8 cellular contexts compared by ENCODE assay signal in the genomic region with DNA sequence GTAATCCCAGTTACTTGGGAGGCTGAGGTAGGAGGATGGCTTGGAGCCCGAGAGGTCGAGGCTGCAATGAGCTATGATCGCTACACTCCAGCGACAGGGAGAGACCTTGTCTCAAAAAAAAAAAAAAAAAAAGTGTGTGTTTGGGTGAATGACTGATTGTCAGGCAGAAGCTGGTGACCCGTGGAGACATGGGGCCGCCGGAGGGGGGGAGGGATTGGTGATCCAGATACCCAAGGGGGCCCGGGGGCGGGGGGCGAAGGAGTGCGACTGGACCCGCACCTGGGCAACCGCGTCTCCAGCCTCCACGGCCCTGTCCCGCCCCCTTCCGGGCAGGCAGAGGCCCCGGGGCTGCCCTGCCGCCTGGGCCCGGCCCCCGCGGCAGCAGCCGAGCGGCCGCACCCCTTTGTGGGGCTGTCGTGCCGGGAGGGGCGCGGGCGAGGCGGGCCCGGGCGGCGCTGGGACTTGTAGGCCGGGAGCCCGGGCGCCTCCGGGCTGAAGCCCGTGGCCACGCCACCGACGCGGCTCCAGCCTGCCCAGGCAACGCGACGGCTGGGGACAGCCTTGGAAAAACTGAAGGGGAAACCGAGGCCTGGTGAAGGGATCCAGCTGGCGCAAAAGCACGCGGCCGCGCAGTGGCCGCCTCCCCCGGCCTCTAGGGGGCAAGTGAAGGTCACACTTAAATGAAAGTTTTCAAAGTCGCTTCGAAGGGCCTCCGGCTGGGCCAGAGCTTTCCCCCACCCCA. TPM values are rescaled to one million over a fixed set of nuclear protein-coding genes. Genes with fewer than 3 reads are reported as not detected.
DNase-seq lines count a peak whose midpoint lies in the region; ATAC-seq and TF ChIP-seq lines count a peak whose summit lies in the region.

No MANE protein-coding gene starts in this region.

- H3K27ac Mint-ChIP-seq in activated CD4-positive, alpha-beta memory T cell treated with anti-CD3 and anti-CD28 coated beads for 36 hours: peak overlapping the region; percentile 97
- peak overlapping the region; percentile 30 for H3K27ac Mint-ChIP-seq in endothelial cell (ENCODE audit: unreplicated experiment)
- peak overlapping the region; percentile 99 for H3K27ac Mint-ChIP-seq in stimulated activated naive CD8-positive, alpha-beta T cell treated with anti-CD3 and anti-CD28 coated beads, Interleukin-15, Interleukin-2, amounts not matched to agents 100 ng/mL and 50 ng/mL, for 24 hours

- intact Hi-C loops in activated CD4-positive, alpha-beta memory T cell treated with anti-CD3 and anti-CD28 coated beads for 36 hours (cut with micrococcal nuclease): loop anchor here (5.0 to 10.0 kb wide), 2 partner anchors 206 to 843 kb away; no protein-coding TSS in a partner anchor

- H2BK5ac ChIP-seq in mesendoderm (ENCODE audit: low read length): no peak overlapping the region

- peaks cover 23% of the 10 kb centered on the region for H3K4me1 Mint-ChIP-seq in activated CD4-positive, alpha-beta memory T cell treated with anti-CD3 and anti-CD28 coated beads for 36 hours (ENCODE audit: low read depth)
- H3K4me1 Mint-ChIP-seq in endothelial cell (ENCODE audit: unreplicated experiment): peaks cover 22% of the 10 kb centered on the region
- peaks cover 37% of the 10 kb centered on the region for H3K4me1 Mint-ChIP-seq in stimulated activated naive CD8-positive, alpha-beta T cell treated with anti-CD3 and anti-CD28 coated beads, Interleukin-15, Interleukin-2, amounts not matched to agents 100 ng/mL and 50 ng/mL, for 24 hours (ENCODE audit: low read depth)

- H2BK15ac ChIP-seq in mesendoderm (replicated peaks; ENCODE audit: low read depth): no peak overlapping the region

- H3K79me2 ChIP-seq in mesendoderm (ENCODE audit: control insufficient read depth, insufficient read depth, low read length): peaks cover 19% of the 10 kb centered on the region

- peak; percentile 67 for TF ChIP-seq POLR2A in NB4 (IDR thresholded peaks at IDR 0.05; ENCODE audit: extremely low read depth, insufficient read length)

- peak overlapping the region; percentile 21 for H3K4me3 ChIP-seq in NB4 (ENCODE audit: low read depth, low read length)
- no peak overlapping the region for H3K4me3 ChIP-seq in mesendoderm (ENCODE audit: low read length)

- H3K4me2 ChIP-seq in mesendoderm (ENCODE audit: low read length): peak overlapping the region; percentile 73

- H2AK5ac ChIP-seq in mesendoderm (ENCODE audit: low read length): peak overlapping the region; percentile 2

- H3K36me3 ChIP-seq in mesendoderm (ENCODE audit: control insufficient read depth, insufficient read depth, low read length): no peaks in the 10 kb centered on the region

- H3K4me1 ChIP-seq in mesendoderm (ENCODE audit: control insufficient read depth, low read depth, low read length): peaks cover 3% of the 10 kb centered on the region

- no peak overlapping the region for H3K4ac ChIP-seq in mesendoderm (ENCODE audit: low read depth, low read length)

- peak overlapping the region; percentile 79 for H3K4me3 Mint-ChIP-seq in activated CD4-positive, alpha-beta memory T cell treated with anti-CD3 and anti-CD28 coated beads for 36 hours
- H3K4me3 Mint-ChIP-seq in endothelial cell (ENCODE audit: unreplicated experiment): peak overlapping the region; percentile 74
- peak overlapping the region; percentile 86 for H3K4me3 Mint-ChIP-seq in stimulated activated naive CD8-positive, alpha-beta T cell treated with anti-CD3 and anti-CD28 coated beads, Interleukin-15, Interleukin-2, amounts not matched to agents 100 ng/mL and 50 ng/mL, for 24 hours

- H3K9ac ChIP-seq in mesendoderm (ENCODE audit: low read length): peak overlapping the region; percentile 60

- ATAC-seq in GM18868 (IDR thresholded peaks at IDR 0.05; ENCODE audit: unreplicated experiment) (peak; percentile 43), GM21381 (IDR thresholded peaks at IDR 0.05; ENCODE audit: unreplicated experiment) (no peak)

- H3K27ac ChIP-seq in mesendoderm (ENCODE audit: low read depth, low read length): no peak overlapping the region

- DNase-seq in ACHN: peak; percentile 77
- peak; percentile 93 for DNase-seq in NB4 (ENCODE audit: low read depth)
- DNase-seq in activated CD4-positive, alpha-beta memory T cell treated with anti-CD3 and anti-CD28 coated beads for 36 hours: peak; percentile 73
- peak; percentile 37 for DNase-seq in endothelial cell (ENCODE audit: low spot score)
- peak; percentile 80 for DNase-seq in mesendoderm

- no peaks in the 10 kb centered on the region for H3K27me3 Mint-ChIP-seq in activated CD4-positive, alpha-beta memory T cell treated with anti-CD3 and anti-CD28 coated beads for 36 hours
- peaks cover 7% of the 10 kb centered on the region for H3K27me3 Mint-ChIP-seq in endothelial cell (ENCODE audit: unreplicated experiment)
- H3K27me3 Mint-ChIP-seq in stimulated activated naive CD8-positive, alpha-beta T cell treated with anti-CD3 and anti-CD28 coated beads, Interleukin-15, Interleukin-2, amounts not matched to agents 100 ng/mL and 50 ng/mL, for 24 hours: no peaks in the 10 kb centered on the region

- POLR2A ChIA-PET in activated CD4-positive, alpha-beta memory T cell treated with anti-CD3 and anti-CD28 coated beads for 36 hours (lab: Charles Lee): interaction anchor here (0.6 to 3.1 kb wide), 14 partner anchors 9 to 997 kb away, joined by 3 to 43 read pairs (median 4); a partner anchor contains a TSS

- H3K36me3 Mint-ChIP-seq in activated CD4-positive, alpha-beta memory T cell treated with anti-CD3 and anti-CD28 coated beads for 36 hours: peaks cover 23% of the 10 kb centered on the region
- peaks cover 6% of the 10 kb centered on the region for H3K36me3 Mint-ChIP-seq in endothelial cell (ENCODE audit: low read depth, unreplicated experiment)
- peaks cover 24% of the 10 kb centered on the region for H3K36me3 Mint-ChIP-seq in stimulated activated naive CD8-positive, alpha-beta T cell treated with anti-CD3 and anti-CD28 coated beads, Interleukin-15, Interleukin-2, amounts not matched to agents 100 ng/mL and 50 ng/mL, for 24 hours (ENCODE audit: low read depth)

- WGBS in mesendoderm (ENCODE audit: extremely low coverage, insufficient coverage, low lambda C conversion rate): no CpG with 5 or more reads among the region's 57 CpGs

- no peaks in the 10 kb centered on the region for H3K9me3 Mint-ChIP-seq in activated CD4-positive, alpha-beta memory T cell treated with anti-CD3 and anti-CD28 coated beads for 36 hours
- H3K9me3 Mint-ChIP-seq in endothelial cell (ENCODE audit: unreplicated experiment): no peaks in the 10 kb centered on the region
- no peaks in the 10 kb centered on the region for H3K9me3 Mint-ChIP-seq in stimulated activated naive CD8-positive, alpha-beta T cell treated with anti-CD3 and anti-CD28 coated beads, Interleukin-15, Interleukin-2, amounts not matched to agents 100 ng/mL and 50 ng/mL, for 24 hours

- TF ChIP-seq CTCF in NB4 (IDR thresholded peaks at IDR 0.05; ENCODE audit: low read depth, low read length): peak; percentile 49
- TF ChIP-seq CTCF in endothelial cell (IDR thresholded peaks at IDR 0.05; ENCODE audit: unreplicated experiment): peak; percentile 43

- H3K18ac ChIP-seq in mesendoderm (ENCODE audit: low read length): peak overlapping the region; percentile 42

- no peak overlapping the region for H3K23ac ChIP-seq in mesendoderm (ENCODE audit: low read length)

- peak overlapping the region; percentile 70 for H4K8ac ChIP-seq in mesendoderm (ENCODE audit: low read depth, low read length)

- H3K27me3 ChIP-seq in mesendoderm (ENCODE audit: insufficient read depth, low read length, poor library complexity): no peaks in the 10 kb centered on the region

- H2BK120ac ChIP-seq in mesendoderm (ENCODE audit: low read depth, low read length): no peak overlapping the region

- peak overlapping the region; percentile 82 for H3K56ac ChIP-seq in mesendoderm (ENCODE audit: low read length)

- no peak overlapping the region for H4K5ac ChIP-seq in mesendoderm (ENCODE audit: low read length)

- H3K79me1 ChIP-seq in mesendoderm (ENCODE audit: low read length): peaks cover 12% of the 10 kb centered on the region

- in situ Hi-C loops in ACHN (cut with HindIII; ENCODE audit: low pct_ligation_motif_present, low pct_unique_long_range_greater_than_20kb, low sequenced_read_pairs): no loop called here

- CTCF ChIA-PET in activated CD4-positive, alpha-beta memory T cell treated with anti-CD3 and anti-CD28 coated beads for 36 hours (lab: Charles Lee): interaction anchor here (0.6 to 5.8 kb wide), 9 partner anchors 9 to 977 kb away, joined by 3 to 45 read pairs (median 3); a partner anchor contains a TSS

RNA-seq across cellular contexts. Expression of a gene that starts 2.1 kb away (rescaled TPM):
- 10 to 100 TPM; 73.4 to 77.3 TPM for total RNA-seq in activated CD4-positive, alpha-beta memory T cell treated with anti-CD3 and anti-CD28 coated beads for 36 hours
- total RNA-seq in endothelial cell (ENCODE audit: unreplicated experiment): 23.6 TPM
- 60.0 TPM for polyA plus RNA-seq in mesendoderm (2013, experiment 1 of 2)
- polyA plus RNA-seq in mesendoderm (2013, experiment 2 of 2): 60.7 TPM

RNA-seq across cellular contexts. Expression of a gene that starts 38.1 kb away (rescaled TPM):
- 10 to 100 TPM; 33.7 to 38.2 TPM for total RNA-seq in activated CD4-positive, alpha-beta memory T cell treated with anti-CD3 and anti-CD28 coated beads for 36 hours
- 32.1 TPM for total RNA-seq in endothelial cell (ENCODE audit: unreplicated experiment)
- 23.1 TPM for polyA plus RNA-seq in mesendoderm (2013, experiment 1 of 2)
- 22.9 TPM for polyA plus RNA-seq in mesendoderm (2013, experiment 2 of 2)

RNA-seq across cellular contexts. Expression of a gene that starts 59.5 kb away (rescaled TPM):
- total RNA-seq in activated CD4-positive, alpha-beta memory T cell treated with anti-CD3 and anti-CD28 coated beads for 36 hours: not detected
- total RNA-seq in endothelial cell (ENCODE audit: unreplicated experiment): not detected
- polyA plus RNA-seq in mesendoderm (2013, experiment 1 of 2): not detected
- polyA plus RNA-seq in mesendoderm (2013, experiment 2 of 2): not detected

Comparison
In these comparisons a context has a peak if more than half of its experiments do, and no peak if none do; other contexts are left out.
1. DNase-seq: peak in every context shown above with its lines; median percentile 93 in NB4; 80 in mesendoderm; 77 in ACHN; 73 in activated CD4-positive, alpha-beta memory T cell treated with anti-CD3 and anti-CD28 coated beads for 36 hours; 37 in endothelial cell.
2. H3K27ac Mint-ChIP-seq: peak in every context shown above with its lines; median percentile 99 in stimulated activated naive CD8-positive, alpha-beta T cell treated with anti-CD3 and anti-CD28 coated beads, Interleukin-15, Interleukin-2, amounts not matched to agents 100 ng/mL and 50 ng/mL, for 24 hours; 97 in activated CD4-positive, alpha-beta memory T cell treated with anti-CD3 and anti-CD28 coated beads for 36 hours; 30 in endothelial cell.